In the genomic region with DNA sequence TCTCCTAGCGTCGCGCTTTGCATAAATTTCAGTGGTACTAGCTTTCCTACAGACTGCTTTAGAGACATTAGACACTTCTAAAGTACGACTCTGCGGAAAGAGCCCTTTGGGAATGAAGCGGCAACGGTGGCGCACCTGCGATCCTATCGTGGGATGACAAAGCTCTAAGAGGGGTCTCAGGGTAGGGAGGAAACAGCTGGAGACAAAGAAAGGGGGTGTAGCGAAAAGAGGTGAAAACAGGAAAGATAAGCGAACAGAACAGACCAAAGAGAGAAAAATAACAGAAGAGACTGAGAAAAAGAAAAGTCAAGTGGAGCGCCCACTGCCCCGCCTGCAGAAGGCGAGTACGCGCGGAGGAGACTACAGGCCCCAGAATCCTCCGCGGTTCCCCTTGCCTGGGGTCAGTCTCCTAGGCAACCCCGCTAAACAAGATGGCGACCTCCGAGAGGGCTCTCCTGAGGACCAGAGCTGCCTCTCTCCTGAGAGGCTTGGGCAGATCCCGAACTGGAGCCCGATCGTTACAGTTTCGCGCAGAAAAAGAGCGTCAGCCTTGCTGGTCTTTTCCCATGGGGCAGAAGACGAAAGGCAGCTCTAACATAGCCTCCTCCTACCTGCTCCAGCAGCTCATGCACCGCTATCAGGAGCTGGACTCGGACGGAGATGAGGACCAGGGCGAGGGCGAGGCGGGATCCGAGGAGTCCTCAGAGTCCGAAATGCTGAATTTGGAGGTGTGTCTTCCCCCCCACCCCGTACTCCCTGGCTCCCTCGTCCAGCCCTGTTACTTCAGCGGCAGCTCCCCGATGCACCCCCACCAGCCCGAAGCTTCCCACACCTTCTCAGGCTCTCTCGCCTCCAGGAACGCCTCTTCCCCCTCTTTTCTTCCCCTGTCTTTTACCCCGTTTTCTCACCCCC, we compare ENCODE assay signal across 8 cellular contexts. TPM values are rescaled to one million over a fixed set of nuclear protein-coding genes. Genes with fewer than 3 reads are reported as not detected.
DNase-seq lines count a peak whose midpoint lies in the region; TF ChIP-seq lines count a peak whose summit lies in the region.

A gene with protein sequence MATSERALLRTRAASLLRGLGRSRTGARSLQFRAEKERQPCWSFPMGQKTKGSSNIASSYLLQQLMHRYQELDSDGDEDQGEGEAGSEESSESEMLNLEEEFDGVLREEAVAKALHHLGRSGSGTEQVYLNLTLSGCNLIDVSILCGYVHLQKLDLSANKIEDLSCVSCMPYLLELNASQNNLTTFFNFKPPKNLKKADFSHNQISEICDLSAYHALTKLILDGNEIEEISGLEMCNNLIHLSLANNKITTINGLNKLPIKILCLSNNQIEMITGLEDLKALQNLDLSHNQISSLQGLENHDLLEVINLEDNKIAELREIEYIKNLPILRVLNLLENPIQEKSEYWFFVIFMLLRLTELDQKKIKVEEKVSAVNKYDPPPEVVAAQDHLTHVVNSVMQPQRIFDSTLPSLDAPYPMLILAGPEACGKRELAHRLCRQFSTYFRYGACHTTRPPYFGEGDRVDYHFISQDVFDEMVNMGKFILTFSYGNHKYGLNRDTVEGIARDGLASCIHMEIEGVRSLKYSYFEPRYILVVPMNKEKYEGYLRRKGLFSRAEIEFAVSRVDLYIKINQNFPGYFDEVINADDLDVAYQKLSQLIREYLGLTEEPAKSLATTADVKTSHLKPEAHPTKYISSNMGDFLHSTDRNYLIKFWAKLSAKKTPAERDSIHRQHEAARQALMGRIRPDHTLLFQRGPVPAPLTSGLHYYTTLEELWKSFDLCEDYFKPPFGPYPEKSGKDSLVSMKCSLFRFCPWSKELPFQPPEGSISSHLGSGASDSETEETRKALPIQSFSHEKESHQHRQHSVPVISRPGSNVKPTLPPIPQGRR (plus strand): TSS at position 404 of the 912 bp plus-strand sequence. CDS start 28 bp downstream, at position 432.

- H3K9ac ChIP-seq in subcutaneous abdominal adipose tissue (ENCODE audit: low read length in 5 of 5), result peak within 1 kb of the TSS; percentile 9 to 71 (median 49)

- no peaks in the 10 kb centered on the region for H3K27me3 ChIP-seq in subcutaneous abdominal adipose tissue (ENCODE audit: control insufficient read depth in 5 of 5, insufficient read depth in 4 of 5, low read length in 5 of 5)

- H3K4me1 ChIP-seq in subcutaneous abdominal adipose tissue (ENCODE audit: control insufficient read depth in 5 of 5, insufficient read depth in 5 of 5, low read length in 5 of 5), result peaks cover 3 to 16% (median 14%) of the 10 kb centered on the region in 5 donors

- no peaks in the 10 kb centered on the region for H3K36me3 ChIP-seq in subcutaneous abdominal adipose tissue (ENCODE audit: control insufficient read depth in 5 of 5, insufficient read depth in 5 of 5, low read length in 5 of 5)

- H3K4me3 Mint-ChIP-seq in HFFc6, result peak within 1 kb of the TSS; percentile 86
- peak within 1 kb of the TSS; percentile 80 for H3K4me3 Mint-ChIP-seq in activated naive CD4-positive, alpha-beta T cell treated with anti-CD3 and anti-CD28 coated beads, Interleukin-2, amount 10 ng/mL, durations not matched to agents 7 days and 5 days

- no peaks in the 10 kb centered on the region for H3K9me3 ChIP-seq in subcutaneous abdominal adipose tissue (ENCODE audit: control insufficient read depth in 5 of 5, low read length in 5 of 5)

- H3K27ac Mint-ChIP-seq in HFFc6, result peak within 1 kb of the TSS; percentile 22; the same call in 1 of the 2 replicates
- H3K27ac Mint-ChIP-seq in activated naive CD4-positive, alpha-beta T cell treated with anti-CD3 and anti-CD28 coated beads, Interleukin-2, amount 10 ng/mL, durations not matched to agents 7 days and 5 days, result no peak within 1 kb of the TSS

- H3K4me1 Mint-ChIP-seq in HFFc6 (ENCODE audit: low read depth), result peaks cover 15% of the 10 kb centered on the region
- peaks cover 17% of the 10 kb centered on the region for H3K4me1 Mint-ChIP-seq in activated naive CD4-positive, alpha-beta T cell treated with anti-CD3 and anti-CD28 coated beads, Interleukin-2, amount 10 ng/mL, durations not matched to agents 7 days and 5 days

- peaks cover 5% of the 10 kb centered on the region for H3K27me3 Mint-ChIP-seq in HFFc6 (ENCODE audit: insufficient read depth)
- peaks cover 19% of the 10 kb centered on the region for H3K27me3 Mint-ChIP-seq in activated naive CD4-positive, alpha-beta T cell treated with anti-CD3 and anti-CD28 coated beads, Interleukin-2, amount 10 ng/mL, durations not matched to agents 7 days and 5 days

- no peak within 1 kb of the TSS for H3K27ac ChIP-seq in subcutaneous abdominal adipose tissue (ENCODE audit: low read depth, low read length)

- no peak for TF ChIP-seq CTCF in HFFc6 (IDR thresholded peaks at IDR 0.05)

- peak; percentile 96 for DNase-seq in GM03348 (ENCODE audit: low spot score)
- peak; percentile 75 for DNase-seq in HFFc6
- peak; percentile 63 for DNase-seq in MV-4-11 (lab: John Stamatoyannopoulos, UW)
- DNase-seq in SK-N-DZ (ENCODE audit: low spot score), result peak; percentile 70
- peak; percentile 89 for DNase-seq in activated naive CD4-positive, alpha-beta T cell treated with anti-CD3 and anti-CD28 coated beads, Interleukin-2, amount 10 ng/mL, durations not matched to agents 7 days and 5 days
- peak; percentile 76 for DNase-seq in glomerular visceral epithelial cell (ENCODE audit: extremely low spot score)
- peak in 55 of 56 donors; percentile 29 to 91 (median 74) for DNase-seq in nucleus accumbens (lab: John Stamatoyannopoulos, UW)

- H3K9me3 Mint-ChIP-seq in HFFc6, result no peaks in the 10 kb centered on the region
- H3K9me3 Mint-ChIP-seq in activated naive CD4-positive, alpha-beta T cell treated with anti-CD3 and anti-CD28 coated beads, Interleukin-2, amount 10 ng/mL, durations not matched to agents 7 days and 5 days, result no peaks in the 10 kb centered on the region

- peak within 1 kb of the TSS; percentile 72 to 97 (median 86) for H3K4me3 ChIP-seq in subcutaneous abdominal adipose tissue (ENCODE audit: low read depth in 1 of 5, low read length in 5 of 5)

- CTCF ChIA-PET in activated naive CD4-positive, alpha-beta T cell treated with anti-CD3 and anti-CD28 coated beads, Interleukin-2, amount 10 ng/mL, durations not matched to agents 7 days and 5 days (lab: Charles Lee), result interaction anchor here (0.7 to 1.1 kb wide), 2 partner anchors 14 kb away, joined by 3 to 7 read pairs; no protein-coding TSS in a partner anchor

- no peaks in the 10 kb centered on the region for H3K36me3 Mint-ChIP-seq in HFFc6 (ENCODE audit: low read depth)
- H3K36me3 Mint-ChIP-seq in activated naive CD4-positive, alpha-beta T cell treated with anti-CD3 and anti-CD28 coated beads, Interleukin-2, amount 10 ng/mL, durations not matched to agents 7 days and 5 days, result no peaks in the 10 kb centered on the region

RNA-seq across cellular contexts. Expression of the gene that starts here (rescaled TPM):
- total RNA-seq in HFFc6 (2021; fragmentation: NEBNext Ultra II Directional; extraction: Animal tissue kit (Norgen Biotek cat#: 25700)), result under 1 TPM in 3 of 6 experiments, not detected in 3; 0.07 to 0.32 (median 0.10) TPM
- 0.06 TPM in 1 of 2 replicates, not detected in the other for polyA plus RNA-seq in SK-N-DZ (2014; cell fraction: cytosol; rRNA removed)
- polyA plus RNA-seq in SK-N-DZ (2014; cell fraction: nucleus; rRNA removed), result 0.08 TPM in 1 of 2 replicates, not detected in the other

Comparison
In these comparisons a context has a peak if more than half of its experiments do, and no peak if none do; other contexts are left out.
1. Peak in DNase-seq in HFFc6; RNA of the gene not detected or under 1 TPM.